28 cellular contexts compared by ENCODE assay signal in the genomic region with DNA sequence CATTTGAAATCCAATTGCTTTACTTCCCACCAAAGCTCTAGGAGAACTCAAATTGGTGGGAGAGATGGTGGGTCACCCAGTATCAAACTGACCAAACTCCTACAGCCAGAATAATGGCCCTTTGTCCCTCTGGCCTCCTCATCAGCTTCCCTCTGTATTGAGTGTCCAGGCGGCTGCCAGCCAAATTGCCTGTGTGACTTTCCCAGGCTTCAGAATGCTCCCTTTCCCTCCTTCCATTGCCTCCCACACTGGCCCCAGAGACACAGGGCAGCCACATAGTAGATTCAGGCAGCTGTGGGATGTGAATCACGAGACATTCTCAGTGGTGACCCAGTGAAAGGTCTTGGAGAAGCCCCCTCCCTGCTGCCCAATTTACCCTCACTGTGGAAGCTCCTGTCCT. TPM values are rescaled to one million over a fixed set of nuclear protein-coding genes. Genes with fewer than 3 reads are reported as not detected.
DNase-seq lines count a peak whose midpoint lies in the region; ATAC-seq, FAIRE-seq and TF ChIP-seq lines count a peak whose summit lies in the region.
"Had no signal": no experiment of that assay in that cellular context is flagged by ENCODE, and none has a peak within 500 bp of the region (broad histone marks: within the 10 kb centered on the region; RNA-seq: fewer than 3 reads in every experiment).

No MANE protein-coding gene starts in this region.

- no peaks in the 10 kb centered on the region for H3F3A ChIP-seq in GM23338 (replicated peaks; ENCODE audit: low read depth)

- FAIRE-seq in astrocyte (lab: Jason Lieb, UNC) = no peak
- FAIRE-seq: G401.6, GM18507 had no signal

- H3K9me3 Mint-ChIP-seq in GM23338 = no peaks in the 10 kb centered on the region
- no peaks in the 10 kb centered on the region for H3K9me3 Mint-ChIP-seq in astrocyte (ENCODE audit: unreplicated experiment)
- H3K9me3 Mint-ChIP-seq: CD4-positive, alpha-beta memory T cell; natural killer cell treated with Interleukin-12 subunit alpha and Interleukin-12 subunit beta and Interleukin-15 and Interleukin-18, amount 100 ng/mL, for 72 hours; WTC11 had no signal

- DNase-seq in GM23338 (ENCODE audit: low spot score) (no peak), astrocyte (ENCODE audit: low read depth) (no peak), medulla oblongata (ENCODE audit: extremely low spot score) (peak; percentile 75), putamen (ENCODE audit: low spot score) (peak; percentile 54), HK-2 (ENCODE audit: unreplicated experiment) (no peak), colonic mucosa (no peak)
- DNase-seq in activated CD4-positive, alpha-beta T cell treated with anti-CD3 and anti-CD28 coated beads for 4 hours = no peak
- DNase-seq: activated CD4-positive, alpha-beta T cell treated with anti-CD3 and anti-CD28 coated beads, Interleukin-2, amount 50 U/mL, for 4 hours; activated gamma-delta T cell treated with Interleukin-2 at 50 U/mL for 16 hours; CD4-positive, alpha-beta memory T cell; DMS153; foreskin keratinocyte; KG1; mesendoderm; NCI-H1436 treated with DMSO at 0.1 percent for 48 hours; NCI-H2171; NCI-H524 treated with DMSO at 0.1 percent for 48 hours; psoas muscle; RPMI8226; stimulated activated naive CD4-positive, alpha-beta T cell had no signal

- H2AFZ ChIP-seq in GM23338 (no peak overlapping the region), astrocyte (ENCODE audit: low read depth, low read length) (no peak overlapping the region)

- 0 out of 2 replicates have a peak overlapping the region, but pooled peaks have one; percentile 14 for H3K27ac ChIP-seq in GM23338 (ENCODE audit: low read depth)
- no peak overlapping the region for H3K27ac ChIP-seq in astrocyte (ENCODE audit: low read depth, low read length)
- no peak overlapping the region for H3K27ac ChIP-seq in colonic mucosa
- H3K27ac ChIP-seq: foreskin keratinocyte, psoas muscle, tibial artery had no signal

- 0 out of 2 replicates have a peak, but pooled peaks cover 6% of the 10 kb centered on the region for H3K9me2 ChIP-seq in GM23338 (ENCODE audit: insufficient read depth)

- H3K4me3 Mint-ChIP-seq in GM23338 (no peak overlapping the region), astrocyte (ENCODE audit: unreplicated experiment) (no peak overlapping the region)
- H3K4me3 Mint-ChIP-seq: natural killer cell treated with Interleukin-12 subunit alpha and Interleukin-12 subunit beta and Interleukin-15 and Interleukin-18, amount 100 ng/mL, for 72 hours; WTC11 had no signal

- H3K36me3 ChIP-seq in GM23338 (ENCODE audit: insufficient read depth) = no peaks in the 10 kb centered on the region
- H3K36me3 ChIP-seq in astrocyte (ENCODE audit: insufficient read depth, low read length) = no peaks in the 10 kb centered on the region
- no peaks in the 10 kb centered on the region for H3K36me3 ChIP-seq in colonic mucosa
- H3K36me3 ChIP-seq: tibial artery had no signal

- H3K9me3 ChIP-seq in astrocyte (ENCODE audit: insufficient read depth, low read depth, low read length) (no peaks in the 10 kb centered on the region), colonic mucosa (no peaks in the 10 kb centered on the region)
- H3K9me3 ChIP-seq: psoas muscle, tibial artery had no signal

- intact Hi-C loops in colonic mucosa (cut with DNase I) = no loop called here

- no peaks in the 10 kb centered on the region for H3K36me3 Mint-ChIP-seq in GM23338 (ENCODE audit: low read depth)
- peaks cover 7% of the 10 kb centered on the region for H3K36me3 Mint-ChIP-seq in astrocyte (ENCODE audit: low read depth, unreplicated experiment)
- H3K36me3 Mint-ChIP-seq: natural killer cell treated with Interleukin-12 subunit alpha and Interleukin-12 subunit beta and Interleukin-15 and Interleukin-18, amount 100 ng/mL, for 72 hours; WTC11 had no signal

- no peak overlapping the region for H3K4me2 ChIP-seq in GM23338
- H3K4me2 ChIP-seq in astrocyte (ENCODE audit: low read length) = no peak overlapping the region
- H3K4me2 ChIP-seq: smooth muscle cell had no signal

- H3K4me1 ChIP-seq in GM23338 (ENCODE audit: insufficient read depth) = no peaks in the 10 kb centered on the region
- H3K4me1 ChIP-seq in astrocyte (ENCODE audit: insufficient read depth, low read length) = peaks cover 12% of the 10 kb centered on the region
- H3K4me1 ChIP-seq in colonic mucosa = peaks cover 7% of the 10 kb centered on the region
- H3K4me1 ChIP-seq: foreskin keratinocyte had no signal

- H3K4me1 Mint-ChIP-seq in GM23338 (no peaks in the 10 kb centered on the region), astrocyte (ENCODE audit: low read depth, unreplicated experiment) (peaks cover 24% of the 10 kb centered on the region)
- H3K4me1 Mint-ChIP-seq: CD4-positive, alpha-beta memory T cell; WTC11 had no signal

- H3K4me3 ChIP-seq in GM23338 (no peak overlapping the region), astrocyte (ENCODE audit: insufficient read depth, low read depth, low read length) (no peak overlapping the region), colonic mucosa (no peak overlapping the region)
- H3K4me3 ChIP-seq: psoas muscle, smooth muscle cell, tibial artery had no signal

- TF ChIP-seq CTCF in GM23338 (conservative IDR thresholded peaks at IDR 0.05; ENCODE audit: low read depth in 2 of 2) (no peak), astrocyte (IDR thresholded peaks at IDR 0.05; ENCODE audit: insufficient read depth, low read depth, low read length) (no peak), colonic mucosa (IDR thresholded peaks at IDR 0.05) (no peak)

- H4K20me1 ChIP-seq in GM23338 (replicated peaks; ENCODE audit: insufficient read depth) = no peaks in the 10 kb centered on the region
- no peaks in the 10 kb centered on the region for H4K20me1 ChIP-seq in astrocyte (ENCODE audit: insufficient read depth, low read length)

- H3K27me3 Mint-ChIP-seq in GM23338 (ENCODE audit: insufficient read depth, low read depth, poor library complexity) (peaks cover 3% of the 10 kb centered on the region), astrocyte (ENCODE audit: low read depth, unreplicated experiment) (no peaks in the 10 kb centered on the region)
- H3K27me3 Mint-ChIP-seq: CD4-positive, alpha-beta memory T cell; natural killer cell treated with Interleukin-12 subunit alpha and Interleukin-12 subunit beta and Interleukin-15 and Interleukin-18, amount 100 ng/mL, for 72 hours had no signal

- no peaks in the 10 kb centered on the region for H3K27me3 ChIP-seq in GM23338 (ENCODE audit: insufficient read depth)
- H3K27me3 ChIP-seq in astrocyte (ENCODE audit: insufficient read depth, low read length) = no peaks in the 10 kb centered on the region
- no peaks in the 10 kb centered on the region for H3K27me3 ChIP-seq in colonic mucosa
- H3K27me3 ChIP-seq: foreskin keratinocyte, tibial artery had no signal

- H3K9ac ChIP-seq in astrocyte (ENCODE audit: low read length) = no peak overlapping the region
- no peak overlapping the region for H3K9ac ChIP-seq in colonic mucosa (ENCODE audit: low read depth in 2 of 2, low read length in 2 of 2)

- H3K79me2 ChIP-seq in GM23338 (replicated peaks; ENCODE audit: insufficient read depth) = no peaks in the 10 kb centered on the region
- no peaks in the 10 kb centered on the region for H3K79me2 ChIP-seq in astrocyte (ENCODE audit: insufficient read depth, low read length)

- ATAC-seq in GM23338 (no peak), GM18511 (IDR thresholded peaks at IDR 0.05; ENCODE audit: unreplicated experiment) (no peak)
- ATAC-seq: foreskin keratinocyte; HCT116; natural killer cell treated with Interleukin-12 subunit alpha and Interleukin-12 subunit beta and Interleukin-15 and Interleukin-18, amount 100 ng/mL, for 72 hours; psoas muscle; WTC11 had no signal

- H3K27ac Mint-ChIP-seq in GM23338 (no peak overlapping the region), astrocyte (ENCODE audit: unreplicated experiment) (peak overlapping the region; percentile 71)
- H3K27ac Mint-ChIP-seq: natural killer cell treated with Interleukin-12 subunit alpha and Interleukin-12 subunit beta and Interleukin-15 and Interleukin-18, amount 100 ng/mL, for 72 hours; WTC11 had no signal

TF ChIP-seq in GM23338, 12 proteins besides CTCF, POLR2A, EP300 and RAD21 (continues in another document):
- no peak for TF ChIP-seq EZH2phosphoT487 (IDR thresholded peaks at IDR 0.05; ENCODE audit: unreplicated experiment)
- TF ChIP-seq, protein P1, sequence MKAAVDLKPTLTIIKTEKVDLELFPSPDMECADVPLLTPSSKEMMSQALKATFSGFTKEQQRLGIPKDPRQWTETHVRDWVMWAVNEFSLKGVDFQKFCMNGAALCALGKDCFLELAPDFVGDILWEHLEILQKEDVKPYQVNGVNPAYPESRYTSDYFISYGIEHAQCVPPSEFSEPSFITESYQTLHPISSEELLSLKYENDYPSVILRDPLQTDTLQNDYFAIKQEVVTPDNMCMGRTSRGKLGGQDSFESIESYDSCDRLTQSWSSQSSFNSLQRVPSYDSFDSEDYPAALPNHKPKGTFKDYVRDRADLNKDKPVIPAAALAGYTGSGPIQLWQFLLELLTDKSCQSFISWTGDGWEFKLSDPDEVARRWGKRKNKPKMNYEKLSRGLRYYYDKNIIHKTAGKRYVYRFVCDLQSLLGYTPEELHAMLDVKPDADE (IDR thresholded peaks at IDR 0.05) = no peak

RNA-seq across cellular contexts. Expression of gene VDAC2, which starts 12.7 kb away (rescaled TPM):
- total RNA-seq in GM23338 (2014; rRNA removed; shearing (Covaris generic)) = 242 and 282 TPM in 2 replicates
- polyA plus RNA-seq in GM23338 (2016; fragmentation: Nextera tagmentation; extraction: Ambion mirVana) = 294 and 311 TPM in 2 replicates
- total RNA-seq in astrocyte (338 and 373 TPM in 2 replicates), colonic mucosa (100 to 1,000 TPM; 314 to 430 TPM)

RNA-seq across cellular contexts. Expression of gene COMTD1, which starts 37.9 kb away (rescaled TPM):
- total RNA-seq in GM23338 (2014; rRNA removed; shearing (Covaris generic)) = 39.6 and 40.0 TPM in 2 replicates
- polyA plus RNA-seq in GM23338 (2016; fragmentation: Nextera tagmentation; extraction: Ambion mirVana) = 46.7 and 54.1 TPM in 2 replicates
- total RNA-seq in astrocyte (17.1 and 18.3 TPM in 2 replicates), colonic mucosa (100 to 1,000 TPM in 1 of 2 donors, 10 to 100 TPM in 1; 62.6 to 117 TPM)

Comparison
In these comparisons a context has a peak if more than half of its experiments do, and no peak if none do; other contexts are left out.
1. DNase-seq: peak in medulla oblongata (single experiment) and putamen (single experiment); none in GM23338 (single experiment), astrocyte (single experiment), activated CD4-positive, alpha-beta T cell treated with anti-CD3 and anti-CD28 coated beads for 4 hours (0 of 2), HK-2 (single experiment) and colonic mucosa (single experiment).